ENCODE assay signal across 8 cellular contexts in the genomic region with DNA sequence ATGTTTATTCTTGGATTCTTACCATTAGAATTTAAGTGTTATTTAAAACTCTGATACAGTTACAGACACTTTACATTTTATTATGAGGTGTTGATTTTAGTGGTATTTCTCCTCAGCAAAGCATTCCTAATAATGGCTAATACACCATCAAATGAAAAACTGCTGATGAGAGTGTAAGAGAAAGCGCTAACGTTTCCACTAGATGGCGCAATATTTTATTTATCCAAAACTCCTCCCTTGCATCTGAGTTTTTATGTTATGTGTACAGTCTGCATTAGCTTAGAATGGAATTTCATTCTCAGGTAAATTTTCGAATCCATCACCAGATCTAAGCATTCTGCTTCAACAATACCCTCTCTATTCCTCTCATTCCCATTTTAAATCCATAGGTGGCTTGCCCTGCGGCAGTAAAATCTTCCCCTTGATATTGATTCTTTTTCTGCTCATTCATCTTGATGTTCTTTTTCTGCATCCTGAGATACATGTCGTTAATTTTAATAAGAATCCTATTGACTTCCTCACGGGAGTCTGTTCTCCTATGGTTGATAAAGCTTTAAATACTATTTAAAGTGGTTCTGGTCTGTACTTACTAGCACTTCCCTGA. TPM values are rescaled to one million over a fixed set of nuclear protein-coding genes. Genes with fewer than 3 reads are reported as not detected.
DNase-seq lines count a peak whose midpoint lies in the region; TF ChIP-seq lines count a peak whose summit lies in the region.

No MANE protein-coding gene starts in this region.

- H3K36me3 ChIP-seq in GM23248 (ENCODE audit: low read depth): no peaks in the 10 kb centered on the region
- H3K36me3 ChIP-seq in osteoblast (ENCODE audit: insufficient read depth, low read length): no peaks in the 10 kb centered on the region

- in situ Hi-C loops in GM23248 (cut with MboI): no loop called here

- H3K27ac ChIP-seq in GM23248 (no peak overlapping the region), osteoblast (ENCODE audit: low read depth, low read length) (no peak overlapping the region)

- H3K4me3 ChIP-seq in GM23248 (no peak overlapping the region), osteoblast (ENCODE audit: insufficient read depth, low read length) (no peak overlapping the region)

- H3K9me3 ChIP-seq in GM23248 (ENCODE audit: low read depth) (no peaks in the 10 kb centered on the region), osteoblast (ENCODE audit: low read depth, low read length) (no peaks in the 10 kb centered on the region)

- H3K4me1 ChIP-seq in GM23248 (ENCODE audit: insufficient read depth) (no peaks in the 10 kb centered on the region), osteoblast (ENCODE audit: insufficient read depth, low read length) (peaks cover 4% of the 10 kb centered on the region)

- H3K79me2 ChIP-seq in GM23248 (ENCODE audit: insufficient read depth) (no peaks in the 10 kb centered on the region), osteoblast (ENCODE audit: insufficient read depth, low read length) (no peaks in the 10 kb centered on the region)

- H3K4me2 ChIP-seq in GM23248 (ENCODE audit: unreplicated experiment) (no peak overlapping the region), osteoblast (ENCODE audit: insufficient read depth, low read length) (no peak overlapping the region)

- 12% methylated on average over 7 of the region's 7 CpGs for WGBS in GM23248 (ENCODE audit: low coverage in 1 of 2, low lambda C conversion rate in 2 of 2, missing lambda C conversion rate in 2 of 2), 2 experiments

- 0 out of 2 replicates have a peak, but pooled peaks cover 3% of the 10 kb centered on the region for H3F3A ChIP-seq in GM23248 (ENCODE audit: insufficient read depth)

- H3K9ac ChIP-seq in GM23248: no peak overlapping the region

- H2AFZ ChIP-seq in GM23248 (peak overlapping the region; percentile 27), osteoblast (ENCODE audit: low read length) (peak overlapping the region; percentile 54)

- H4K20me1 ChIP-seq in GM23248 (ENCODE audit: insufficient read depth): no peaks in the 10 kb centered on the region
- H4K20me1 ChIP-seq in osteoblast (ENCODE audit: insufficient read depth, low read length): no peaks in the 10 kb centered on the region

- no peaks in the 10 kb centered on the region for H3K27me3 ChIP-seq in GM23248 (replicated peaks; ENCODE audit: insufficient read depth)
- H3K27me3 ChIP-seq in osteoblast (ENCODE audit: insufficient read depth, low read length): no peaks in the 10 kb centered on the region

- peak; percentile 36 for DNase-seq in SKM-1 treated with dmso at 0.1 percent for 144 hours (lab: John Stamatoyannopoulos, UW; ENCODE audit: unreplicated experiment)
- no peak for DNase-seq in SKM-1 (lab: John Stamatoyannopoulos, UW; ENCODE audit: unreplicated experiment)
- peak; percentile 73 for DNase-seq in GM23248
- peak; percentile 62 for DNase-seq in KG1 (lab: John Stamatoyannopoulos, UW)
- DNase-seq in RPMI7951 (ENCODE audit: low read depth): peak; percentile 60
- DNase-seq in fibroblast of gingiva (ENCODE audit: low read depth): peak; percentile 35
- DNase-seq in osteoblast (ENCODE audit: insufficient read length, low spot score, missing footprints): no peak
- no peak for DNase-seq in NCI-H187 treated with DMSO at 0.1 percent for 48 hours (lab: John Stamatoyannopoulos, UW)

- peak; percentile 78 for TF ChIP-seq CTCF in osteoblast (IDR thresholded peaks at IDR 0.05; ENCODE audit: extremely low read depth, low read depth, low read length)

- no peaks in the 10 kb centered on the region for H3K9me2 ChIP-seq in GM23248 (ENCODE audit: insufficient read depth)

RNA-seq across cellular contexts. Expression of gene PRKRA, which starts 53.9 kb away (rescaled TPM):
- total RNA-seq in GM23248 (2014; rRNA removed; shearing (Covaris generic)): 48.8 and 50.0 TPM in 2 replicates
- 64.3 and 64.7 TPM in 2 replicates for polyA plus RNA-seq in GM23248 (2016; fragmentation: Nextera tagmentation; extraction: Ambion mirVana)
- total RNA-seq in RPMI7951 (2014; rRNA removed; shearing (Covaris generic)): 82.5 and 96.2 TPM in 2 replicates
- 56.1 and 64.5 TPM in 2 replicates for total RNA-seq in osteoblast

RNA-seq across cellular contexts. Expression of gene PJVK, which starts 54.1 kb away (rescaled TPM):
- total RNA-seq in GM23248 (2014; rRNA removed; shearing (Covaris generic)): 0.97 and 1.9 TPM in 2 replicates
- polyA plus RNA-seq in GM23248 (2016; fragmentation: Nextera tagmentation; extraction: Ambion mirVana): 1.3 and 1.6 TPM in 2 replicates
- 0.59 TPM in 1 of 2 replicates, not detected in the other for total RNA-seq in RPMI7951 (2014; rRNA removed; shearing (Covaris generic))
- 2.1 and 2.5 TPM in 2 replicates for total RNA-seq in osteoblast

Comparison
In these comparisons a context has a peak if more than half of its experiments do, and no peak if none do; other contexts are left out.
1. DNase-seq: peak in SKM-1 treated with dmso at 0.1 percent for 144 hours (single experiment), GM23248 (single experiment), KG1 (single experiment), RPMI7951 (single experiment) and fibroblast of gingiva (single experiment); none in SKM-1 (single experiment), osteoblast (single experiment) and NCI-H187 treated with DMSO at 0.1 percent for 48 hours (single experiment).